In the genomic region with DNA sequence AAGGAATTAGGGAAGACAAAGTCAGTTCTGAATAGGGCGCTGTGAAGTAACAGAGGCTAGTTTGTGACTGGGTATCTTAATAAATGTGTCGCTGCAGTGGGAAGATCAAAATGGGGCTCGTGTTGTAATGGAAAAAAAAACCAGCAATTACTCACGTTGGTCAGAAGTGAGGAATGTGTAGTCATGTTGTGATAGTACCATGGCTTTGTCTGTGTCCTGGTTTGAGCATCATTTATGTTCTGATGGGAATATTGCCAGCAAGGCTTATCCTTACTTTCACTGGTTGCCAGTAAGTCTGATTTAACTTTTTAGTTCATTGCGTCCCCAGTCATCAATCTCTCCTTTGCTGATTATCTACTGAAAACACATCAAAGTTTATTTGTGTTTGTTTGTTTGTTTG, we compare ENCODE assay signal across 15 cellular contexts.
DNase-seq lines count a peak whose midpoint lies in the region; ATAC-seq and TF ChIP-seq lines count a peak whose summit lies in the region.
"Had no signal": no experiment of that assay in that cellular context is flagged by ENCODE, and none has a peak within 500 bp of the region (broad histone marks: within the 10 kb centered on the region; RNA-seq: fewer than 3 reads in every experiment).

No MANE protein-coding gene starts in this region.

- TF ChIP-seq CTCF in astrocyte of the spinal cord (IDR thresholded peaks at IDR 0.05; ENCODE audit: low read depth, low read length), result no peak
- no peak for TF ChIP-seq CTCF in nephron progenitor cell (IDR thresholded peaks at IDR 0.05)

- DNase-seq in A172 (ENCODE audit: low spot score) (peak; percentile 27), LHCN-M2 (ENCODE audit: low read depth) (peak; percentile 27), astrocyte of the spinal cord (ENCODE audit: low read depth, low spot score) (peak; percentile 6), nephron progenitor cell (no peak), UCSD-AML1 (lab: John Stamatoyannopoulos, UW; ENCODE audit: unreplicated experiment) (no peak)
- no peak for DNase-seq in activated CD4-positive, alpha-beta T cell treated with anti-CD3 and anti-CD28 coated beads for 36 hours
- DNase-seq: 8988T; ACHN; CD4-positive, CD25-positive, alpha-beta regulatory T cell; DMS53 had no signal

- in situ Hi-C loops in astrocyte of the spinal cord (cut with HindIII; ENCODE audit: low sequenced_read_pairs), result no loop called here

- H3K36me3 Mint-ChIP-seq in nephron progenitor cell (ENCODE audit: low read depth), result no peaks in the 10 kb centered on the region
- no peaks in the 10 kb centered on the region for H3K36me3 Mint-ChIP-seq in activated CD4-positive, alpha-beta T cell treated with anti-CD3 and anti-CD28 coated beads for 36 hours (ENCODE audit: low read depth)
- H3K36me3 Mint-ChIP-seq: CD4-positive, CD25-positive, alpha-beta regulatory T cell had no signal

- intact Hi-C loops in activated CD4-positive, alpha-beta T cell treated with anti-CD3 and anti-CD28 coated beads for 36 hours (cut with DNase I, micrococcal nuclease), result no loop called here

- CTCF ChIA-PET in activated CD4-positive, alpha-beta T cell treated with anti-CD3 and anti-CD28 coated beads for 36 hours (lab: Charles Lee), result no interaction called here

- ATAC-seq in HG03039 (IDR thresholded peaks at IDR 0.05; ENCODE audit: unreplicated experiment), result no peak
- ATAC-seq in activated CD4-positive, alpha-beta T cell treated with anti-CD3 and anti-CD28 coated beads for 36 hours, result no peak
- no peak for ATAC-seq in GM18520 (IDR thresholded peaks at IDR 0.05; ENCODE audit: unreplicated experiment)
- ATAC-seq: HCT116, HepG2 had no signal

- no peak overlapping the region for H3K4me3 ChIP-seq in astrocyte of the spinal cord (ENCODE audit: low read depth, low read length)
- H3K4me3 ChIP-seq: BLaER1 treated with 17β-estradiol and CSF1 and Interleukin-3, amounts not matched to agents 10 nM and 100 nM had no signal

- H3K4me1 Mint-ChIP-seq in nephron progenitor cell, result no peaks in the 10 kb centered on the region
- H3K4me1 Mint-ChIP-seq in activated CD4-positive, alpha-beta T cell treated with anti-CD3 and anti-CD28 coated beads for 36 hours, result no peaks in the 10 kb centered on the region
- H3K4me1 Mint-ChIP-seq: CD4-positive, CD25-positive, alpha-beta regulatory T cell had no signal

- peaks cover 6% of the 10 kb centered on the region for H3K27me3 Mint-ChIP-seq in nephron progenitor cell (ENCODE audit: low read depth, poor library complexity)
- peaks cover 2% of the 10 kb centered on the region for H3K27me3 Mint-ChIP-seq in activated CD4-positive, alpha-beta T cell treated with anti-CD3 and anti-CD28 coated beads for 36 hours
- H3K27me3 Mint-ChIP-seq: CD4-positive, CD25-positive, alpha-beta regulatory T cell had no signal

- POLR2A ChIA-PET in activated CD4-positive, alpha-beta T cell treated with anti-CD3 and anti-CD28 coated beads for 36 hours (lab: Charles Lee), result no interaction called here

- H3K27ac Mint-ChIP-seq in nephron progenitor cell, result peak overlapping the region; percentile 28
- no peak overlapping the region for H3K27ac Mint-ChIP-seq in activated CD4-positive, alpha-beta T cell treated with anti-CD3 and anti-CD28 coated beads for 36 hours
- H3K27ac Mint-ChIP-seq: CD4-positive, CD25-positive, alpha-beta regulatory T cell had no signal

- H3K9me3 Mint-ChIP-seq in nephron progenitor cell, result no peaks in the 10 kb centered on the region
- no peaks in the 10 kb centered on the region for H3K9me3 Mint-ChIP-seq in activated CD4-positive, alpha-beta T cell treated with anti-CD3 and anti-CD28 coated beads for 36 hours (ENCODE audit: low read depth)

- no peak overlapping the region for H3K4me3 Mint-ChIP-seq in nephron progenitor cell
- H3K4me3 Mint-ChIP-seq in activated CD4-positive, alpha-beta T cell treated with anti-CD3 and anti-CD28 coated beads for 36 hours, result no peak overlapping the region
- H3K4me3 Mint-ChIP-seq: CD4-positive, CD25-positive, alpha-beta regulatory T cell had no signal

Comparison
In these comparisons a context has a peak if more than half of its experiments do, and no peak if none do; other contexts are left out.
1. DNase-seq: peak in A172 (single experiment), LHCN-M2 (single experiment) and astrocyte of the spinal cord (single experiment); none in nephron progenitor cell (single experiment), UCSD-AML1 (single experiment) and activated CD4-positive, alpha-beta T cell treated with anti-CD3 and anti-CD28 coated beads for 36 hours (single experiment).